8 cellular contexts compared by ENCODE assay signal in the genomic region with DNA sequence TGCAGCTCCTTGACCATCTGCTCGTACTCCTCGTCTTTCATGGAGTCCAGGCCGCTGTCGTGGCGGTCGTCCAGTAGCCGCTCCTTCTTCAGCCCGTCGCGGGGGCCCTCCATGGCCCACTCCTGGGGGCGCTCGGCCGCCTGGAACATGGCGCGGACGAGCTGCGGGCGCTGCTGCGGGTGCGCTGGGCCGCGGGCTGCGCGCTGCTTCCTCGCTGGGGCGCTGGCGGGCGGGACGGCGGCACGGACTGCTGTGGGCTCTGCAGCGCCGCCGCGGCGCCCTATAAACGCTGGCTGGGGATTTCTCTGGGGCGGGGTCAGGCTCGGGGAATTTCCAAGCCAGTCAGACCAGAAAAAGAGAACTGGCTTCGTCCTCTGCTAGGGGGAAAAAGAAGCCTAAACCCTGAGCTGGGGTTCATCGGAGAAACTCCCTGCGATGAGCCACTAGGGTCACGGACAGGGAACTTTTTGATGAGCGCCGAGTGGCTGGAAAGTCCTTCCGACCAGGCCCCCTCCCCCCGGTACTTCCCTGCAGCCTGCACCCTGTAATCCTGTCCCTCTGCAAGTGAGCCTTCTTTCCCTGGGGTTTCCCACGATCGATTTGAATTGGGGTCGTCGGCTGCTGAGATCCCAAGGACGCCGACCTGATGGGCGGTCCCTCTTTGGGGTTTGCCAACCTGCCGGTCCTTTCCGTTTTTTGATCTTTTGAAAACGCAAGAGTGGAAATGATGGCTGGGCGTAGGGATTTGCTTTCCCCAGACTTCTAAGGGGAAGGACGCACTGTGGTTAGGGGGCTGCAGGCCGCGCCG. TPM values are rescaled to one million over a fixed set of nuclear protein-coding genes. Genes with fewer than 3 reads are reported as not detected.
A peak's percentile ranks its signal among the peaks of the same experiment; 100 is the strongest.
DNase-seq lines count a peak whose midpoint lies in the region; TF ChIP-seq lines count a peak whose summit lies in the region.

A gene with protein sequence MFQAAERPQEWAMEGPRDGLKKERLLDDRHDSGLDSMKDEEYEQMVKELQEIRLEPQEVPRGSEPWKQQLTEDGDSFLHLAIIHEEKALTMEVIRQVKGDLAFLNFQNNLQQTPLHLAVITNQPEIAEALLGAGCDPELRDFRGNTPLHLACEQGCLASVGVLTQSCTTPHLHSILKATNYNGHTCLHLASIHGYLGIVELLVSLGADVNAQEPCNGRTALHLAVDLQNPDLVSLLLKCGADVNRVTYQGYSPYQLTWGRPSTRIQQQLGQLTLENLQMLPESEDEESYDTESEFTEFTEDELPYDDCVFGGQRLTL (minus strand): TSS at position 254 of the 808 bp plus-strand sequence. CDS start 105 bp downstream, at position 149.

- H2AFZ ChIP-seq in neural progenitor cell (replicated peaks): peak within 1 kb of the TSS; percentile 66

- H3K4me1 ChIP-seq in neural progenitor cell (peaks cover 7% of the 10 kb centered on the region), subcutaneous abdominal adipose tissue (ENCODE audit: control insufficient read depth in 5 of 5, insufficient read depth in 5 of 5, low read length in 5 of 5) (peaks cover 17 to 66% (median 57%) of the 10 kb centered on the region in 5 donors)

- DNase-seq in GDM1 (lab: John Stamatoyannopoulos, UW) (peak; percentile 83), H7 (peak; percentile 89), LoVo (ENCODE audit: low spot score) (peak; percentile 86), SHP77 treated with DMSO at 0.1 percent for 48 hours (lab: John Stamatoyannopoulos, UW) (peak; percentile 79), fibroblast of villous mesenchyme (ENCODE audit: low read depth) (peak; percentile 91), neural progenitor cell (ENCODE audit: low spot score) (peak; percentile 92)
- peak; percentile 98 for DNase-seq in activated effector memory CD4-positive, alpha-beta T cell treated with anti-CD3 and anti-CD28 coated beads, Interleukin-2, amount 50 U/mL, for 16 hours

- peaks cover 4% of the 10 kb centered on the region for H3K36me3 Mint-ChIP-seq in neural progenitor cell

- H4K20me1 ChIP-seq in neural progenitor cell (ENCODE audit: low read depth): peaks cover 15% of the 10 kb centered on the region

- peak within 1 kb of the TSS; percentile 66 for H3K9ac ChIP-seq in neural progenitor cell
- H3K9ac ChIP-seq in subcutaneous abdominal adipose tissue (ENCODE audit: low read length in 5 of 5): peak within 1 kb of the TSS; percentile 94 to 100 (median 95)

- H3F3A ChIP-seq in neural progenitor cell (ENCODE audit: low read depth): peaks cover 21% of the 10 kb centered on the region

- peaks cover 12% of the 10 kb centered on the region for H3K79me2 ChIP-seq in neural progenitor cell (ENCODE audit: low read depth)

- no peaks in the 10 kb centered on the region; the same call in 1 of the 2 replicates for H3K27me3 ChIP-seq in H7 (ENCODE audit: control insufficient read depth, insufficient read depth, low read length)
- H3K27me3 ChIP-seq in neural progenitor cell: no peaks in the 10 kb centered on the region
- H3K27me3 ChIP-seq in subcutaneous abdominal adipose tissue (ENCODE audit: control insufficient read depth in 5 of 5, insufficient read depth in 4 of 5, low read length in 5 of 5): no peaks in the 10 kb centered on the region

- peak within 1 kb of the TSS; percentile 86 for H3K4me2 ChIP-seq in neural progenitor cell

- H3K4me1 Mint-ChIP-seq in neural progenitor cell: peaks cover 23% of the 10 kb centered on the region

- no peaks in the 10 kb centered on the region for H3K9me3 ChIP-seq in neural progenitor cell (ENCODE audit: low read depth)
- no peaks in the 10 kb centered on the region for H3K9me3 ChIP-seq in subcutaneous abdominal adipose tissue (ENCODE audit: control insufficient read depth in 5 of 5, low read length in 5 of 5)

- H3K36me3 ChIP-seq in H7 (replicated peaks; ENCODE audit: control insufficient read depth, insufficient read depth, low read length) (peaks cover 18% of the 10 kb centered on the region), neural progenitor cell (no peaks in the 10 kb centered on the region), subcutaneous abdominal adipose tissue (ENCODE audit: control insufficient read depth in 5 of 5, insufficient read depth in 5 of 5, low read length in 5 of 5) (peaks cover 11 to 39% (median 35%) of the 10 kb centered on the region in 5 donors)

- H3K27ac ChIP-seq in neural progenitor cell (peak within 1 kb of the TSS; percentile 82), subcutaneous abdominal adipose tissue (ENCODE audit: low read depth, low read length) (peak within 1 kb of the TSS; percentile 99)

- peak; percentile 26 for TF ChIP-seq CTCF in fibroblast of villous mesenchyme (IDR thresholded peaks at IDR 0.05; ENCODE audit: insufficient read depth, low read depth, low read length)
- TF ChIP-seq CTCF in neural progenitor cell (IDR thresholded peaks at IDR 0.05): peak; percentile 53

- H3K4me3 ChIP-seq in H7 (ENCODE audit: insufficient read depth, low read depth, low read length) (peak within 1 kb of the TSS; percentile 91), fibroblast of villous mesenchyme (ENCODE audit: low read depth, low read length) (peak within 1 kb of the TSS; percentile 75), neural progenitor cell (peak within 1 kb of the TSS; percentile 95), subcutaneous abdominal adipose tissue (ENCODE audit: low read depth in 1 of 5, low read length in 5 of 5) (peak within 1 kb of the TSS; percentile 90 to 99 (median 98))

- H3K4me3 Mint-ChIP-seq in neural progenitor cell: peak within 1 kb of the TSS; percentile 96

- peak within 1 kb of the TSS; percentile 95 for H3K27ac Mint-ChIP-seq in neural progenitor cell

- peaks cover 5% of the 10 kb centered on the region for H3K27me3 Mint-ChIP-seq in neural progenitor cell (ENCODE audit: insufficient read depth, low read depth)

- no peaks in the 10 kb centered on the region for H3K9me3 Mint-ChIP-seq in neural progenitor cell

RNA-seq across cellular contexts. Expression of the gene that starts here (rescaled TPM):
- total RNA-seq in H7 (2014; rRNA removed; shearing (Covaris generic)): 49.2 and 64.3 TPM in 2 replicates
- 93.1 and 252 TPM in 2 replicates for total RNA-seq in fibroblast of villous mesenchyme
- total RNA-seq in neural progenitor cell (ENCODE audit: low replicate concordance): 26.4 and 31.6 TPM in 2 replicates

Comparison
In these comparisons a context has a peak if more than half of its experiments do, and no peak if none do; other contexts are left out.
1. Peak in every context shown above with its lines: DNase-seq, H3K4me3 ChIP-seq and H3K27ac ChIP-seq.